In genomic region chr7:106290319-106290718, GRCh38 we compare ENCODE assay signal across 16 cellular contexts.
"Had no signal": no experiment of that assay in that cellular context is flagged by ENCODE, and none has a peak within 500 bp of the region (broad histone marks: within the 10 kb centered on the region; RNA-seq: fewer than 3 reads in every experiment).

No MANE protein-coding gene starts in this region.

- H3K27ac Mint-ChIP-seq: activated CD4-positive, alpha-beta memory T cell treated with anti-CD3 and anti-CD28 coated beads for 36 hours; immature natural killer cell; memory B cell; neural progenitor cell; stimulated activated effector memory CD8-positive, alpha-beta T cell treated with anti-CD3 and anti-CD28 coated beads, Interleukin-12 subunit alpha, Interleukin-12 subunit beta, amount 100 ng/mL, for 72 hours had no signal

- H3K4me3 Mint-ChIP-seq: activated CD4-positive, alpha-beta memory T cell treated with anti-CD3 and anti-CD28 coated beads for 36 hours; activated T-cell treated with anti-CD3 and anti-CD28 coated beads, Interleukin-2, amount 50 U/mL, for 4 hours; immature natural killer cell; memory B cell; neural progenitor cell; stimulated activated effector memory CD8-positive, alpha-beta T cell treated with anti-CD3 and anti-CD28 coated beads, Interleukin-12 subunit alpha, Interleukin-12 subunit beta, amount 100 ng/mL, for 72 hours had no signal

- H3K9ac ChIP-seq: neural progenitor cell, parathyroid adenoma had no signal

- H3K36me3 Mint-ChIP-seq: immature natural killer cell, memory B cell, neural progenitor cell had no signal

- H3K4me3 ChIP-seq: neural progenitor cell, SJSA1, tibial artery had no signal

- ATAC-seq: activated T-cell treated with anti-CD3 and anti-CD28 coated beads, Interleukin-2, amount 50 U/mL, for 4 hours; stimulated activated effector memory CD8-positive, alpha-beta T cell treated with anti-CD3 and anti-CD28 coated beads, Interleukin-12 subunit alpha, Interleukin-12 subunit beta, amount 100 ng/mL, for 72 hours had no signal

- H3K4me1 ChIP-seq: parathyroid adenoma had no signal

- H3K9me3 ChIP-seq: SJSA1, tibial artery had no signal

- H3K27me3 ChIP-seq: neural progenitor cell, SJSA1, tibial artery had no signal

- H3K36me3 ChIP-seq: neural progenitor cell, SJSA1, tibial artery had no signal

- H3K27ac ChIP-seq: neural progenitor cell, parathyroid adenoma, SJSA1, tibial artery had no signal

- DNase-seq: activated CD4-positive, alpha-beta memory T cell treated with anti-CD3 and anti-CD28 coated beads for 36 hours; activated gamma-delta T cell treated with Interleukin-2 at 50 U/mL for 16 hours; activated T-cell treated with anti-CD3 and anti-CD28 coated beads, Interleukin-2, amount 50 U/mL, for 4 hours; central memory CD4-positive, alpha-beta T cell; cortex of kidney; effector memory CD4-positive, alpha-beta T cell; immature natural killer cell; retina; SW 1271; T-helper 9 cell; tibial artery had no signal

- H3K9me3 Mint-ChIP-seq: activated T-cell treated with anti-CD3 and anti-CD28 coated beads, Interleukin-2, amount 50 U/mL, for 4 hours; immature natural killer cell; memory B cell; stimulated activated effector memory CD8-positive, alpha-beta T cell treated with anti-CD3 and anti-CD28 coated beads, Interleukin-12 subunit alpha, Interleukin-12 subunit beta, amount 100 ng/mL, for 72 hours had no signal

- H3K27me3 Mint-ChIP-seq: activated CD4-positive, alpha-beta memory T cell treated with anti-CD3 and anti-CD28 coated beads for 36 hours; memory B cell had no signal
